In the genomic region with DNA sequence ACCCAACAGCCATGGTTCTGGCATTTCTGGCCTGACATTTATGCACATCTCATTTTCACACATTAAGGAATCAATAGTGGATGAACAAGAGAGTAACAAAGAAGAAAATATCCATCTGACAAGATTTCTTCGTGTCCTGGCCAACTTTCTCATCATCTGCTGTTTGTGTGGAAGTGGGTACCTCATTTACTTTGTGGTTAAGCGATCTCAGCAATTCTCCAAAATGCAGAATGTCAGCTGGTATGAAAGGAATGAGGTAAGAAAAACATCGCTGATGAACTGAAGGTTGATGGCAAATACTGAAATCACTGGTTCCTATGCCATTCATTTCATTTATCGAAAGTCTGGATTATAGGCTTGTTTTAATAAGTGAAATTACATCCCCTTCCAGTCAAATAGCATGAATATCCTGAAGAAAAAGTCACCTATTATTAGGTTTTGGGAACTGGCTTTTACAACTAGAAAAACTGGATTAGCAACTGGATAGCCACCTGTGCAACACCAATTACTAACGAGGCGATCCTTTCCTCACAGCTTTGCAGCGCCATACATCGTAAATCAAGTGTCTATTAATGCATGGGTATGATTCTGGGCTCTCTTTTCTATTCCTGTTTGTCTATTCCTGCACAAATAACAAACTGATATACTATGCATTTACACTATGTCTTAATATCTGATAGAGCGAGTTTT, we compare ENCODE assay signal across 25 cellular contexts. TPM values are rescaled to one million over a fixed set of nuclear protein-coding genes. Genes with fewer than 3 reads are reported as not detected.
DNase-seq lines count a peak whose midpoint lies in the region; ATAC-seq and TF ChIP-seq lines count a peak whose summit lies in the region.
"Had no signal": no experiment of that assay in that cellular context is flagged by ENCODE, and none has a peak within 500 bp of the region (broad histone marks: within the 10 kb centered on the region; RNA-seq: fewer than 3 reads in every experiment).

No MANE protein-coding gene starts in this region.

- H3K36me3 Mint-ChIP-seq in activated T-cell treated with anti-CD3 and anti-CD28 coated beads, Interleukin-2, amount 50 U/mL, for 72 hours (ENCODE audit: insufficient read depth in 2 of 2) = peaks cover 4 to 7% of the 10 kb centered on the region in 2 donors
- H3K36me3 Mint-ChIP-seq: CD8-positive, alpha-beta T cell had no signal

- H3K4me3 Mint-ChIP-seq in activated T-cell treated with anti-CD3 and anti-CD28 coated beads, Interleukin-2, amount 50 U/mL, for 72 hours = no peak overlapping the region
- H3K4me3 Mint-ChIP-seq: activated naive CD8-positive, alpha-beta T cell; CD8-positive, alpha-beta T cell; effector memory CD8-positive, alpha-beta T cell; naive thymus-derived CD4-positive, alpha-beta T cell; T-helper 2 cell treated with Interferon-gamma antibody and Interleukin-4, amounts not matched to agents 5 μg/mL and 100 μg/mL, for 36 hours had no signal

- TF ChIP-seq CTCF in VCaP (conservative IDR thresholded peaks at IDR 0.05) = no peak

- H3K27me3 Mint-ChIP-seq in activated T-cell treated with anti-CD3 and anti-CD28 coated beads, Interleukin-2, amount 50 U/mL, for 72 hours (ENCODE audit: low read depth) = no peaks in the 10 kb centered on the region

- H3K27ac Mint-ChIP-seq in activated T-cell treated with anti-CD3 and anti-CD28 coated beads, Interleukin-2, amount 50 U/mL, for 72 hours = no peak overlapping the region
- H3K27ac Mint-ChIP-seq: activated naive CD8-positive, alpha-beta T cell; activated T-helper 2 cell treated with anti-CD3 and anti-CD28 coated beads, Interferon-gamma antibody, Interleukin-2, Interleukin-4, amounts not matched to agents 10 μg/mL and 5 μg/mL and 100 μg/mL, durations not matched to agents 14 hours and 24 hours and 36 hours; CD8-positive, alpha-beta T cell; effector memory CD8-positive, alpha-beta T cell; naive thymus-derived CD4-positive, alpha-beta T cell; T-helper 2 cell treated with Interferon-gamma antibody and Interleukin-4, amounts not matched to agents 5 μg/mL and 100 μg/mL, for 36 hours had no signal

- peaks cover 1 to 3% of the 10 kb centered on the region in 2 donors for H3K9me3 Mint-ChIP-seq in activated T-cell treated with anti-CD3 and anti-CD28 coated beads, Interleukin-2, amount 50 U/mL, for 72 hours

- no peaks in the 10 kb centered on the region for H3K4me1 Mint-ChIP-seq in activated T-cell treated with anti-CD3 and anti-CD28 coated beads, Interleukin-2, amount 50 U/mL, for 72 hours (ENCODE audit: low read depth)
- H3K4me1 Mint-ChIP-seq: naive thymus-derived CD4-positive, alpha-beta T cell had no signal

- no peak for ATAC-seq in activated T-cell treated with anti-CD3 and anti-CD28 coated beads, Interleukin-2, amount 50 U/mL, for 72 hours (replicated peaks in 1 of 2)
- no peak for ATAC-seq in HG02642 (IDR thresholded peaks at IDR 0.05; ENCODE audit: poor library complexity, unreplicated experiment)
- ATAC-seq: CD8-positive, alpha-beta T cell; effector memory CD8-positive, alpha-beta T cell; HepG2; left cardiac atrium; naive thymus-derived CD4-positive, alpha-beta T cell had no signal

- DNase-seq in DMS153 (lab: John Stamatoyannopoulos, UW) = peak; percentile 42
- DNase-seq in DMS153 treated with DMSO at 0.1 percent for 48 hours (lab: John Stamatoyannopoulos, UW; ENCODE audit: unreplicated experiment) = no peak
- DNase-seq in NCI-H1105 (lab: John Stamatoyannopoulos, UW) = peak; percentile 20
- peak; percentile 43 for DNase-seq in left kidney (ENCODE audit: low read depth, low spot score)
- DNase-seq in activated T-cell treated with anti-CD3 and anti-CD28 coated beads, Interleukin-2, amount 50 U/mL, for 72 hours = no peak
- DNase-seq in NCI-H2029 (lab: John Stamatoyannopoulos, UW) = no peak
- DNase-seq: 8988T; activated CD4-positive, alpha-beta T cell treated with anti-CD3 and anti-CD28 coated beads, Interleukin-2, amount 50 U/mL, for 1 hour; AML-193; CD8-positive, alpha-beta T cell; effector memory CD8-positive, alpha-beta T cell; left cardiac atrium; naive thymus-derived CD4-positive, alpha-beta T cell; NCI-H226; NK-92 treated with Interleukin-12 subunit alpha and Interleukin-12 subunit beta, amount 100 ng/mL, for 24 hours; stomach; upper lobe of left lung; WERI-Rb-1 had no signal

- H3K27ac ChIP-seq in VCaP = peak overlapping the region; percentile 1; the same call in 1 of the 2 replicates
- H3K27ac ChIP-seq: right atrium auricular region, stomach, upper lobe of left lung, WERI-Rb-1 had no signal

RNA-seq across cellular contexts. Expression of a gene that starts 50.2 kb away (rescaled TPM):
- total RNA-seq in activated T-cell treated with anti-CD3 and anti-CD28 coated beads, Interleukin-2, amount 50 U/mL, for 72 hours = 100 to 1,000 TPM; 263 to 392 TPM

Comparison
In these comparisons a context has a peak if more than half of its experiments do, and no peak if none do; other contexts are left out.
1. DNase-seq: peak in DMS153 (single experiment), NCI-H1105 (single experiment) and left kidney (single experiment); none in DMS153 treated with DMSO at 0.1 percent for 48 hours (single experiment), activated T-cell treated with anti-CD3 and anti-CD28 coated beads, Interleukin-2, amount 50 U/mL, for 72 hours (0 of 2) and NCI-H2029 (single experiment).